In genomic region chr1:212225416-212225815, GRCh38 we compare ENCODE assay signal across 11 cellular contexts. TPM values are rescaled to one million over a fixed set of nuclear protein-coding genes. Genes with fewer than 3 reads are reported as not detected.
DNase-seq lines count a peak whose midpoint lies in the region; ATAC-seq lines count a peak whose summit lies in the region.
"Had no signal": no experiment of that assay in that cellular context is flagged by ENCODE, and none has a peak within 500 bp of the region (broad histone marks: within the 10 kb centered on the region; RNA-seq: fewer than 3 reads in every experiment).

No MANE protein-coding gene starts in this region.

- no peaks in the 10 kb centered on the region for H3K36me3 Mint-ChIP-seq in activated CD4-positive, alpha-beta memory T cell treated with anti-CD3 and anti-CD28 coated beads, Interleukin-2, amount 10 ng/mL, durations not matched to agents 7 days and 5 days (ENCODE audit: low read depth)
- H3K36me3 Mint-ChIP-seq: memory B cell had no signal

- H3K9me3 Mint-ChIP-seq in activated CD4-positive, alpha-beta memory T cell treated with anti-CD3 and anti-CD28 coated beads, Interleukin-2, amount 10 ng/mL, durations not matched to agents 7 days and 5 days, result no peaks in the 10 kb centered on the region
- H3K9me3 Mint-ChIP-seq: memory B cell had no signal

- CTCF ChIA-PET in activated CD4-positive, alpha-beta memory T cell treated with anti-CD3 and anti-CD28 coated beads, Interleukin-2, amount 10 ng/mL, durations not matched to agents 7 days and 5 days (lab: Charles Lee), result interaction anchor here (0.7 to 1.0 kb wide), 3 partner anchors 9 to 32 kb away, joined by 3 read pairs; no protein-coding TSS in a partner anchor

- peak overlapping the region; percentile 87 for H3K27ac Mint-ChIP-seq in activated CD4-positive, alpha-beta memory T cell treated with anti-CD3 and anti-CD28 coated beads, Interleukin-2, amount 10 ng/mL, durations not matched to agents 7 days and 5 days
- H3K27ac Mint-ChIP-seq: memory B cell had no signal

- ATAC-seq in stimulated activated naive CD8-positive, alpha-beta T cell treated with anti-CD3 and anti-CD28 coated beads, Interleukin-15, Interleukin-2, amounts not matched to agents 100 U/mL and 50 U/mL, for 24 hours, result peak; percentile 73
- no peak for ATAC-seq in HG03432 (IDR thresholded peaks at IDR 0.05; ENCODE audit: unreplicated experiment)

- H3K4me3 Mint-ChIP-seq in activated CD4-positive, alpha-beta memory T cell treated with anti-CD3 and anti-CD28 coated beads, Interleukin-2, amount 10 ng/mL, durations not matched to agents 7 days and 5 days, result no peak overlapping the region
- H3K4me3 Mint-ChIP-seq: memory B cell had no signal

- peaks cover 31% of the 10 kb centered on the region for H3K4me1 Mint-ChIP-seq in activated CD4-positive, alpha-beta memory T cell treated with anti-CD3 and anti-CD28 coated beads, Interleukin-2, amount 10 ng/mL, durations not matched to agents 7 days and 5 days

- POLR2A ChIA-PET in activated CD4-positive, alpha-beta memory T cell treated with anti-CD3 and anti-CD28 coated beads, Interleukin-2, amount 10 ng/mL, durations not matched to agents 7 days and 5 days (lab: Charles Lee), result interaction anchor here (0.9 to 2.2 kb wide), 7 partner anchors 9 to 383 kb away, joined by 3 to 14 read pairs (median 4); partner anchors contain the start of genes ATF3 and PPP2R5A

- peaks cover 8% of the 10 kb centered on the region for H3K27me3 Mint-ChIP-seq in activated CD4-positive, alpha-beta memory T cell treated with anti-CD3 and anti-CD28 coated beads, Interleukin-2, amount 10 ng/mL, durations not matched to agents 7 days and 5 days

- peak; percentile 3 for DNase-seq in activated naive CD4-positive, alpha-beta T cell treated with Interleukin-2 at 50 U/mL for 16 hours
- DNase-seq in activated naive CD4-positive, alpha-beta T cell treated with anti-CD3 and anti-CD28 coated beads, Interleukin-2, amount 50 U/mL, for 16 hours, result no peak
- DNase-seq in activated CD4-positive, alpha-beta memory T cell treated with anti-CD3 and anti-CD28 coated beads, Interleukin-2, amount 10 ng/mL, durations not matched to agents 7 days and 5 days, result peak; percentile 43
- DNase-seq in fibroblast of peridontal ligament (ENCODE audit: extremely low read depth) (peak; percentile 25), NCI-H2081 (lab: John Stamatoyannopoulos, UW) (no peak), DMS79 treated with DMSO at 0.1 percent for 48 hours (lab: John Stamatoyannopoulos, UW) (no peak)
- DNase-seq in stimulated activated naive CD8-positive, alpha-beta T cell treated with anti-CD3 and anti-CD28 coated beads, Interleukin-15, Interleukin-2, amounts not matched to agents 100 U/mL and 50 U/mL, for 24 hours, result peak; percentile 23
- DNase-seq: NCI-H187; NK-92 treated with Interleukin-12 subunit alpha and Interleukin-12 subunit beta, amount 100 ng/mL, for 24 hours had no signal

RNA-seq across cellular contexts. Expression of gene PPP2R5A, which starts 59.8 kb away (rescaled TPM):
- total RNA-seq in activated CD4-positive, alpha-beta memory T cell treated with anti-CD3 and anti-CD28 coated beads, Interleukin-2, amount 10 ng/mL, durations not matched to agents 7 days and 5 days, result 10 to 100 TPM; 65.9 to 67.0 TPM

Comparison
In these comparisons a context has a peak if more than half of its experiments do, and no peak if none do; other contexts are left out.
1. DNase-seq: peak in activated naive CD4-positive, alpha-beta T cell treated with Interleukin-2 at 50 U/mL for 16 hours (single experiment), activated CD4-positive, alpha-beta memory T cell treated with anti-CD3 and anti-CD28 coated beads, Interleukin-2, amount 10 ng/mL, durations not matched to agents 7 days and 5 days (single experiment), fibroblast of peridontal ligament (single experiment) and stimulated activated naive CD8-positive, alpha-beta T cell treated with anti-CD3 and anti-CD28 coated beads, Interleukin-15, Interleukin-2, amounts not matched to agents 100 U/mL and 50 U/mL, for 24 hours (single experiment); none in activated naive CD4-positive, alpha-beta T cell treated with anti-CD3 and anti-CD28 coated beads, Interleukin-2, amount 50 U/mL, for 16 hours (single experiment), NCI-H2081 (0 of 2) and DMS79 treated with DMSO at 0.1 percent for 48 hours (single experiment).